Comparison of ENCODE assay signal across 15 cellular contexts in genomic region chr4:114997596-114997995, GRCh38.
"Had no signal": no experiment of that assay in that cellular context is flagged by ENCODE, and none has a peak within 500 bp of the region (broad histone marks: within the 10 kb centered on the region; RNA-seq: fewer than 3 reads in every experiment).

No MANE protein-coding gene starts in this region.

- H3K4me1 ChIP-seq: psoas muscle had no signal

- ATAC-seq: activated CD4-positive, CD25-positive, alpha-beta regulatory T cell treated with anti-CD3 and anti-CD28 coated beads, Interleukin-2, amount 50 U/mL, for 24 hours; activated CD8-positive, alpha-beta memory T cell treated with anti-CD3 and anti-CD28 coated beads, Interleukin-2, amount 10 ng/mL, durations not matched to agents 7 days and 5 days; activated T-cell treated with anti-CD3 and anti-CD28 coated beads, Interleukin-2, amount 50 U/mL, for 4 hours; left lobe of liver; psoas muscle; stimulated activated naive CD8-positive, alpha-beta T cell treated with anti-CD3 and anti-CD28 coated beads, Interleukin-15, Interleukin-2, amounts not matched to agents 100 U/mL and 50 U/mL, for 24 hours had no signal

- DNase-seq: activated CD8-positive, alpha-beta memory T cell treated with anti-CD3 and anti-CD28 coated beads, Interleukin-2, amount 10 ng/mL, durations not matched to agents 7 days and 5 days; activated effector memory CD4-positive, alpha-beta T cell treated with anti-CD3 and anti-CD28 coated beads, Interleukin-2, amount 50 U/mL, for 16 hours; activated T-cell treated with anti-CD3 and anti-CD28 coated beads, Interleukin-2, amount 50 U/mL, for 4 hours; aorta; caudate nucleus; effector CD8-positive, alpha-beta T cell; psoas muscle; stimulated activated CD4-positive, alpha-beta T cell treated with anti-CD3 and anti-CD28 coated beads, Interleukin-4, amount 100 ng/mL, for 1 hour; stimulated activated CD8-positive, alpha-beta memory T cell treated with anti-CD3 and anti-CD28 coated beads, Interleukin-4, amount 100 ng/mL, for 48 hours; stimulated activated naive CD8-positive, alpha-beta T cell treated with anti-CD3 and anti-CD28 coated beads, Interleukin-15, Interleukin-2, amounts not matched to agents 100 U/mL and 50 U/mL, for 24 hours; T-helper 2 cell had no signal

- H3K4me3 ChIP-seq: coronary artery, psoas muscle had no signal

- H3K9me3 ChIP-seq: psoas muscle had no signal

- H3K27ac ChIP-seq: coronary artery, epithelial cell of prostate, psoas muscle had no signal
